Comparison of ENCODE assay signal across 9 cellular contexts in the genomic region with DNA sequence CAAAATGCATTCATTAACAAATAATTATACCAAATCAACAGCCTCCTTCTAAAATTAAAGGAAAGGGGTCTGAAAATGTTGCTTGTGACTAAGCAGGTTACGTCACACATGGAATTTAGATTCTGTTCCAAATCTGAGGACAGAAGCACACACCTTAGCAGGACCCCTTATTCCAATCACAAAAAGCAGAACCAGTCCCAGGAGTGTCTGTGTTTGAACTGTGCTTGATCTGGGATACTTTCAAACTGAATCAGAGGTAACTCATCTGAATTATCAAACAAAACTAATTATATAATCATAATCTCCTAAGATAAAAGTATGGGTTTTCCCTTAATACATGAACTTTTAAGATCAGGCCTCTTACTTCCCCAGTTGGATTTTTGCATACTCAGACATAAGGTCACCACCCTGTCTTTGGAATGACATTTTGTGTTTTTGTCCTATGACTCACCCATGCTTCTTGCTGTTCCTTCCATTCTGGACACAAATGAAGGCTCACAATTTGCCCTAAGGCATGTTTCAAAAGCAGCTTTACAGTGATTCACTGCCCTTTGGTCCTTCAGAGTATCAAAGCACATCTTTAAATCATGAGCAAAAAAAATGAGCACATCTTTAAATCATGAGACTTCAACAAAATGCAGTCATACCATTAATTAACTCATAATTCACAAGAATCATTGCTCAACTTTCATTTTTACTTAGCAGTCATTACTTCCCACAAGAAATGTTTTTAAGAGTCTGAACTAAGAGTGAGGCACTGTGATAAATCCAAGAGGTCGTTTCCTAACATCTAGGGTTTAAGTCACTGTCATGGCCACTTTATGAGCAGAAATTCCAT. TPM values are rescaled to one million over a fixed set of nuclear protein-coding genes. Genes with fewer than 3 reads are reported as not detected.
DNase-seq lines count a peak whose midpoint lies in the region; ATAC-seq and TF ChIP-seq lines count a peak whose summit lies in the region.
"Had no signal": no experiment of that assay in that cellular context is flagged by ENCODE, and none has a peak within 500 bp of the region (broad histone marks: within the 10 kb centered on the region; RNA-seq: fewer than 3 reads in every experiment).

No MANE protein-coding gene starts in this region.

- peaks cover 11 to 12% of the 10 kb centered on the region in 2 donors for H3K4me1 ChIP-seq in left lung
- H3K4me1 ChIP-seq in uterus: peaks cover 2 to 8% of the 10 kb centered on the region in 2 donors
- H3K4me1 ChIP-seq: BLaER1 had no signal

- H3K4me3 ChIP-seq in brain microvascular endothelial cell (ENCODE audit: low read depth, low read length) (no peak overlapping the region), left lung (no peak overlapping the region), uterus (no peak overlapping the region)
- H3K4me3 ChIP-seq: BLaER1 had no signal

- no peaks in the 10 kb centered on the region for H3K27me3 Mint-ChIP-seq in activated CD4-positive, alpha-beta T cell treated with anti-CD3 and anti-CD28 coated beads for 36 hours

- CTCF ChIA-PET in activated CD4-positive, alpha-beta T cell treated with anti-CD3 and anti-CD28 coated beads for 36 hours (lab: Charles Lee): no interaction called here

- H3K4me3 Mint-ChIP-seq in activated CD4-positive, alpha-beta T cell treated with anti-CD3 and anti-CD28 coated beads for 36 hours: no peak overlapping the region

- intact Hi-C loops in activated CD4-positive, alpha-beta T cell treated with anti-CD3 and anti-CD28 coated beads for 36 hours (cut with DNase I, micrococcal nuclease): no loop called here
- intact Hi-C loops in left lung (cut with DNase I) (no loop called here), uterus (cut with DNase I; ENCODE audit: low total_unique reads) (no loop called here), head of caudate nucleus (cut with DNase I) (no loop called here)

- DNase-seq in activated CD4-positive, alpha-beta T cell treated with anti-CD3 and anti-CD28 coated beads for 36 hours: no peak
- DNase-seq in activated CD4-positive, alpha-beta T cell treated with anti-CD3 and anti-CD28 coated beads, Interleukin-2, amount 50 U/mL, for 48 hours: no peak
- DNase-seq in brain microvascular endothelial cell: peak; percentile 94
- no peak for DNase-seq in left lung
- DNase-seq in uterus: peak in 1 of 2 donors; percentile 51
- DNase-seq in head of caudate nucleus: no peak
- DNase-seq in stimulated activated CD4-positive, alpha-beta T cell treated with anti-CD3 and anti-CD28 coated beads, Interleukin-2, amount 100 ng/mL, for 24 hours: no peak
- DNase-seq in HuH-7.5 (ENCODE audit: low spot score): no peak

- peak; percentile 51 for ATAC-seq in activated CD4-positive, alpha-beta T cell treated with anti-CD3 and anti-CD28 coated beads for 36 hours
- ATAC-seq in left lung: peak; percentile 93

- H3K9me3 ChIP-seq in left lung (no peaks in the 10 kb centered on the region), uterus (no peaks in the 10 kb centered on the region)
- H3K9me3 ChIP-seq: BLaER1 had no signal

- in situ Hi-C loops in brain microvascular endothelial cell (cut with HindIII; ENCODE audit: low pct_ligation_motif_present, low sequenced_read_pairs): no loop called here

- POLR2A ChIA-PET in activated CD4-positive, alpha-beta T cell treated with anti-CD3 and anti-CD28 coated beads for 36 hours (lab: Charles Lee): no interaction called here

- H3K27ac Mint-ChIP-seq in activated CD4-positive, alpha-beta T cell treated with anti-CD3 and anti-CD28 coated beads for 36 hours: no peak overlapping the region

- no peak for TF ChIP-seq CTCF in brain microvascular endothelial cell (IDR thresholded peaks at IDR 0.05; ENCODE audit: low read depth, low read length, missing control alignments)
- no peak for TF ChIP-seq CTCF in left lung (IDR thresholded peaks at IDR 0.05)
- no peak for TF ChIP-seq CTCF in uterus (IDR thresholded peaks at IDR 0.05)

- no peaks in the 10 kb centered on the region for H3K36me3 Mint-ChIP-seq in activated CD4-positive, alpha-beta T cell treated with anti-CD3 and anti-CD28 coated beads for 36 hours (ENCODE audit: low read depth)

- no peaks in the 10 kb centered on the region for H3K9me3 Mint-ChIP-seq in activated CD4-positive, alpha-beta T cell treated with anti-CD3 and anti-CD28 coated beads for 36 hours (ENCODE audit: low read depth)

- TF ChIP-seq POLR2A in uterus (IDR thresholded peaks at IDR 0.05): no peak

- H3K27ac ChIP-seq in brain microvascular endothelial cell (peak overlapping the region; percentile 86), left lung (peak overlapping the region; percentile 63 to 72), uterus (peak overlapping the region; percentile 70 to 77)
- H3K27ac ChIP-seq: BLaER1 had no signal

- peaks cover 3% of the 10 kb centered on the region for H3K4me1 Mint-ChIP-seq in activated CD4-positive, alpha-beta T cell treated with anti-CD3 and anti-CD28 coated beads for 36 hours

- H3K27me3 ChIP-seq in brain microvascular endothelial cell (replicated peaks): no peaks in the 10 kb centered on the region
- H3K27me3 ChIP-seq in left lung: no peaks in the 10 kb centered on the region
- no peaks in the 10 kb centered on the region for H3K27me3 ChIP-seq in uterus
- H3K27me3 ChIP-seq: BLaER1 had no signal

- H3K36me3 ChIP-seq in brain microvascular endothelial cell (replicated peaks) (no peaks in the 10 kb centered on the region), left lung (no peaks in the 10 kb centered on the region), uterus (no peaks in the 10 kb centered on the region)
- H3K36me3 ChIP-seq: BLaER1 had no signal

RNA-seq across cellular contexts. Expression of a gene that starts 35.4 kb away (rescaled TPM):
- total RNA-seq in activated CD4-positive, alpha-beta T cell treated with anti-CD3 and anti-CD28 coated beads for 36 hours: not detected
- total RNA-seq in left lung: 10 to 100 TPM; 58.0 to 63.1 TPM
- 100 to 1,000 TPM in 2 of 4 donors, 10 to 100 TPM in 2; 34.8 to 371 (median 116) TPM for total RNA-seq in uterus

Comparison
In these comparisons a context has a peak if more than half of its experiments do, and no peak if none do; other contexts are left out.
1. RNA of a gene that starts 35.4 kb away (total RNA-seq): 34.8 to 371 TPM in uterus and 58.0 to 63.1 TPM in left lung; not detected in activated CD4-positive, alpha-beta T cell treated with anti-CD3 and anti-CD28 coated beads for 36 hours; every median in the first group is over 10 times any median in the second.
2. Peak in every context shown above with its lines, with median percentiles within 50 percentile points of each other: H3K27ac ChIP-seq.